Comparison of ENCODE assay signal across 1 cellular context in genomic region chr3:184756151-184756681, GRCh38.
TF ChIP-seq lines count a peak whose summit lies in the region.

No MANE protein-coding gene starts in this region.

TF ChIP-seq in GM23338, 12 proteins besides CTCF, POLR2A, EP300 and RAD21 (continued from another document):
- TF ChIP-seq REST (IDR thresholded peaks at IDR 0.05; ENCODE audit: unreplicated experiment) (no peak), STAT1 (IDR thresholded peaks at IDR 0.05; ENCODE audit: unreplicated experiment) (no peak), POLR2AphosphoS5 (IDR thresholded peaks at IDR 0.05; ENCODE audit: low read depth) (no peak), ETS1 (IDR thresholded peaks at IDR 0.05) (no peak), CREB1 (CRISPR knock-in tag; IDR thresholded peaks at IDR 0.05; ENCODE audit: low read depth) (no peak)
